ENCODE assay signal across 24 cellular contexts in the genomic region with DNA sequence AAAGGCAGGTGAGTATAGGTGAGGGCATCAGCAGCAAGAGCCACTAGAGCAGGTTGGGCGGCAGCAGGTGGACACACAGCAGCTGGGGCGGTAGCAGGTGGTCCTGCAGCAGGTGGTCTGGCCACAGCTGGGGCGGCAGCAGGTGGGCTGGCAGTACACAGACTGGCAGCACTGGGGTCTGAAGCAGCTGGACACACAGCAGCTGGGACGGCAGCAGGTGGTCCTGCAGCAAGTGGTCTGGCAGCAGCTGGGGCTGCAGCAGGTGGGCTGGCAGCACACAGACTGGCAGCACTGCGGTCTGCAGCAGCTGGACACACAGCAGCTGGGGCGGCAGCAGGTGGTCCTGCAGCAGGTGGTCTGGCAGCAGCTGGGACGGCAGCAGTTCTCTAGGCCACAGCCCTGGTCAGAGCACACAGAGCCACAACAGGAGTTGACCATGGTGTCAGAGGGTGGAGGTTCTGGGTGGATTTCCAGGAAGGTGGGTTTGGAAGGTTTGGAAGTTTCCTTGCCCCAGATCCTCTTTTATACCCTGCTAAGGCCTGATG. TPM values are rescaled to one million over a fixed set of nuclear protein-coding genes. Genes with fewer than 3 reads are reported as not detected.
"Had no signal": no experiment of that assay in that cellular context is flagged by ENCODE, and none has a peak within 500 bp of the region (broad histone marks: within the 10 kb centered on the region; RNA-seq: fewer than 3 reads in every experiment).

KRTAP4-2 (minus strand) TSS at position 495 of the 545 bp plus-strand sequence; CDS start at position 438, 57 bp downstream.

- H3K4me3 Mint-ChIP-seq: activated naive CD4-positive, alpha-beta T cell treated with anti-CD3 and anti-CD28 coated beads for 36 hours; activated T-helper 17 cell treated with anti-CD3 and anti-CD28 coated beads, Interleukin-2, amount 50 U/mL, for 72 hours; natural killer cell treated with Interleukin-12 subunit alpha and Interleukin-12 subunit beta and Interleukin-15 and Interleukin-18, amount 100 ng/mL, for 72 hours had no signal

- H3K27me3 Mint-ChIP-seq: activated T-helper 17 cell treated with anti-CD3 and anti-CD28 coated beads, Interleukin-2, amount 50 U/mL, for 72 hours had no signal

- H3K36me3 Mint-ChIP-seq: natural killer cell treated with Interleukin-12 subunit alpha and Interleukin-12 subunit beta and Interleukin-15 and Interleukin-18, amount 100 ng/mL, for 72 hours had no signal

- DNase-seq: activated CD4-positive, CD25-positive, alpha-beta regulatory T cell treated with anti-CD3 and anti-CD28 coated beads, Interleukin-2, amount 50 U/mL, for 72 hours; activated naive CD4-positive, alpha-beta T cell treated with anti-CD3 and anti-CD28 coated beads for 36 hours; hypothalamus; kidney; mucosa of descending colon; occipital lobe; small intestine; stimulated activated CD4-positive, alpha-beta T cell treated with anti-CD3 and anti-CD28 coated beads, Interleukin-4, amount 100 ng/mL, for 4 hours; stimulated activated CD8-positive, alpha-beta memory T cell treated with anti-CD3 and anti-CD28 coated beads, Interleukin-4, amount 100 ng/mL, for 48 hours; stomach; SW 1271; upper lobe of right lung had no signal

- H3K27me3 ChIP-seq: cardiac muscle cell, left lung, right atrium auricular region, upper lobe of right lung had no signal

- ATAC-seq: left lung; natural killer cell treated with Interleukin-12 subunit alpha and Interleukin-12 subunit beta and Interleukin-15 and Interleukin-18, amount 100 ng/mL, for 72 hours; upper lobe of right lung had no signal

- H3K9me3 ChIP-seq: left lung, mucosa of descending colon, right atrium auricular region, stomach, thoracic aorta, upper lobe of right lung had no signal

- H3K4me1 Mint-ChIP-seq: activated T-helper 17 cell treated with anti-CD3 and anti-CD28 coated beads, Interleukin-2, amount 50 U/mL, for 72 hours had no signal

- H3K4me1 ChIP-seq: left lung, right atrium auricular region, stomach, upper lobe of right lung had no signal

- H3K9me3 Mint-ChIP-seq: activated naive CD4-positive, alpha-beta T cell treated with anti-CD3 and anti-CD28 coated beads for 36 hours; activated T-helper 17 cell treated with anti-CD3 and anti-CD28 coated beads, Interleukin-2, amount 50 U/mL, for 72 hours; natural killer cell treated with Interleukin-12 subunit alpha and Interleukin-12 subunit beta and Interleukin-15 and Interleukin-18, amount 100 ng/mL, for 72 hours had no signal

- H3K27ac Mint-ChIP-seq: activated naive CD4-positive, alpha-beta T cell treated with anti-CD3 and anti-CD28 coated beads for 36 hours; activated T-helper 17 cell treated with anti-CD3 and anti-CD28 coated beads, Interleukin-2, amount 50 U/mL, for 72 hours; natural killer cell treated with Interleukin-12 subunit alpha and Interleukin-12 subunit beta and Interleukin-15 and Interleukin-18, amount 100 ng/mL, for 72 hours; progenitor cell of endocrine pancreas had no signal

- H3K36me3 ChIP-seq: cardiac muscle cell, left lung, right atrium auricular region, stomach, thoracic aorta, upper lobe of right lung had no signal

- H3K27ac ChIP-seq: cardiac muscle cell, left lung, right atrium auricular region, stomach, thoracic aorta, upper lobe of right lung had no signal

- H3K4me3 ChIP-seq: cardiac muscle cell, left lung, mucosa of descending colon, right atrium auricular region, stomach, thoracic aorta, upper lobe of right lung had no signal

RNA-seq across cellular contexts. Expression of gene KRTAP4-2, which starts in this region (rescaled TPM):
- total RNA-seq: activated CD8-positive, alpha-beta memory T cell treated with anti-CD3 and anti-CD28 coated beads for 36 hours; activated naive CD4-positive, alpha-beta T cell treated with anti-CD3 and anti-CD28 coated beads for 36 hours; activated T-helper 17 cell treated with anti-CD3 and anti-CD28 coated beads, Interleukin-2, amount 50 U/mL, for 72 hours; cardiac muscle cell; esophagus mucosa; fibroblast of villous mesenchyme; glomerular endothelial cell; kidney; left lung; mucosa of descending colon; natural killer cell treated with Interleukin-12 subunit alpha and Interleukin-12 subunit beta and Interleukin-15 and Interleukin-18, amount 100 ng/mL, for 72 hours; occipital lobe; progenitor cell of endocrine pancreas; right atrium auricular region; stomach; T-helper 2 cell treated with Interferon-gamma antibody and Interleukin-4, amounts not matched to agents 100 ng/mL and 5 ng/mL, for 36 hours; thoracic aorta; upper lobe of right lung had no signal
